Comparison of ENCODE assay signal across 1 cellular context in genomic region chr2:118697771-118698170, GRCh38.
TF ChIP-seq lines count a peak whose summit lies in the region.

No MANE protein-coding gene starts in this region.

TF ChIP-seq in SK-N-SH, 30 proteins besides CTCF, POLR2A, EP300 and RAD21 (continued from another document):
- no peak for TF ChIP-seq REST (IDR thresholded peaks at IDR 0.05; ENCODE audit: low read depth, low read length)
- TF ChIP-seq FOSL2 (IDR thresholded peaks at IDR 0.05; ENCODE audit: borderline replicate concordance, low read depth): no peak
- no peak for TF ChIP-seq USF2 (IDR thresholded peaks at IDR 0.05; ENCODE audit: borderline replicate concordance, low read depth, low read length)
- TF ChIP-seq TEAD4 (IDR thresholded peaks at IDR 0.05; ENCODE audit: borderline replicate concordance, insufficient read depth): peak; percentile 14; the same call in 1 of the 2 replicates
- no peak for TF ChIP-seq RFX5 (IDR thresholded peaks at IDR 0.05; ENCODE audit: low read length)
- TF ChIP-seq POLR2AphosphoS5 (IDR thresholded peaks at IDR 0.05; ENCODE audit: low read depth, low read length): no peak
- no peak for TF ChIP-seq IRF3 (IDR thresholded peaks at IDR 0.05; ENCODE audit: low read depth, low read length)
- TF ChIP-seq MAX (IDR thresholded peaks at IDR 0.05; ENCODE audit: low read depth): no peak
- no peak for TF ChIP-seq RCOR1 (IDR thresholded peaks at IDR 0.05; ENCODE audit: low read length)
- no peak for TF ChIP-seq USF1 (IDR thresholded peaks at IDR 0.05; ENCODE audit: borderline replicate concordance, low read depth)
- peak; percentile 64 for TF ChIP-seq PBX3 (IDR thresholded peaks at IDR 0.05)
- no peak for TF ChIP-seq RXRA (IDR thresholded peaks at IDR 0.05; ENCODE audit: borderline replicate concordance, low read depth)
- TF ChIP-seq NRF1 (IDR thresholded peaks at IDR 0.05; ENCODE audit: low read depth, low read length): no peak
- TF ChIP-seq JUND (IDR thresholded peaks at IDR 0.05): peak; percentile 62
- TF ChIP-seq MXI1 (IDR thresholded peaks at IDR 0.05; ENCODE audit: low read depth, low read length): no peak
- no peak for TF ChIP-seq SIN3A (IDR thresholded peaks at IDR 0.05; ENCODE audit: borderline replicate concordance, low read depth, low read length)
- TF ChIP-seq EZH2phosphoT487 (IDR thresholded peaks at IDR 0.05; ENCODE audit: borderline replicate concordance, low read depth): no peak
- TF ChIP-seq ZBTB33 (IDR thresholded peaks at IDR 0.05; ENCODE audit: borderline replicate concordance, low read depth): no peak
- no peak for TF ChIP-seq FOXM1 (IDR thresholded peaks at IDR 0.05; ENCODE audit: low read depth)
- no peak for TF ChIP-seq YY1 (IDR thresholded peaks at IDR 0.05; ENCODE audit: low read depth)
- TF ChIP-seq NFIC (IDR thresholded peaks at IDR 0.05; ENCODE audit: borderline replicate concordance): peak; percentile 71
